In genomic region chr5:163437309-163438182, GRCh38 we compare ENCODE assay signal across 1 cellular context.
TF ChIP-seq lines count a peak whose summit lies in the region.

Gene CCNG1 (plus strand): TSS chr5:163437595. CDS start chr5:163439257, 1,662 bp downstream.

TF ChIP-seq in K562, 482 proteins besides CTCF, POLR2A, EP300 and RAD21 (continued from another document and continues in another):
- TF ChIP-seq KDM5B (IDR thresholded peaks at IDR 0.05; ENCODE audit: insufficient replicate concordance, low read depth, low read length) (peak; percentile 96), ZNF766 (CRISPR knock-in tag; conservative IDR thresholded peaks at IDR 0.05) (no peak), NCOA4 (IDR thresholded peaks at IDR 0.05; ENCODE audit: partially characterized antibody) (no peak), KLF16 (IDR thresholded peaks at IDR 0.05) (no peak), SOX6 (IDR thresholded peaks at IDR 0.05) (peak; percentile 11; the same call in 1 of the 2 replicates), PRMT5 (CRISPR knock-in tag; IDR thresholded peaks at IDR 0.05) (no peak), NFIC (IDR thresholded peaks at IDR 0.05) (no peak; the same call in 1 of the 2 replicates), CLOCK (CRISPR knock-in tag; IDR thresholded peaks at IDR 0.05; ENCODE audit: borderline replicate concordance) (no peak), MCM3 (IDR thresholded peaks at IDR 0.05) (no peak), DDX20 (tag; IDR thresholded peaks at IDR 0.05; ENCODE audit: low read depth) (no peak), ELF2 (CRISPR knock-in tag; IDR thresholded peaks at IDR 0.05) (no peak), NFXL1 (CRISPR knock-in tag; IDR thresholded peaks at IDR 0.05) (no peak), TCF3 (CRISPR knock-in tag; IDR thresholded peaks at IDR 0.05) (0 out of 2 replicates have a peak, but pooled peaks have one; percentile 12), ZNF174 (CRISPR knock-in tag; IDR thresholded peaks at IDR 0.05) (no peak), KDM2B (CRISPR knock-in tag; IDR thresholded peaks at IDR 0.05) (no peak), KAT2B (IDR thresholded peaks at IDR 0.05; ENCODE audit: low read depth, low read length) (no peak), ZNF780A (CRISPR knock-in tag; IDR thresholded peaks at IDR 0.05) (no peak), SMAD4 (CRISPR knock-in tag; conservative IDR thresholded peaks at IDR 0.05) (no peak), CBX5 (IDR thresholded peaks at IDR 0.05; ENCODE audit: borderline replicate concordance, low read depth) (no peak), FOSL1 (tag; conservative IDR thresholded peaks at IDR 0.05) (no peak; the same call in 1 of the 2 replicates), RFX5 (IDR thresholded peaks at IDR 0.05; ENCODE audit: low read depth, low read length) (0 out of 2 replicates have a peak, but pooled peaks have one; percentile 17), NRF1 (conservative IDR thresholded peaks at IDR 0.05 in 1 of 2, IDR thresholded peaks at IDR 0.05 in 1 of 2) (peak; percentile 69 to 74), ZNF609 (CRISPR knock-in tag; IDR thresholded peaks at IDR 0.05; ENCODE audit: borderline replicate concordance) (no peak), HBP1 (CRISPR knock-in tag; IDR thresholded peaks at IDR 0.05) (peak; percentile 30; the same call in 1 of the 2 replicates), DACH1 (IDR thresholded peaks at IDR 0.05; ENCODE audit: partially characterized antibody) (no peak), PREB (CRISPR knock-in tag; IDR thresholded peaks at IDR 0.05) (no peak), ZNF165 (CRISPR knock-in tag; IDR thresholded peaks at IDR 0.05; ENCODE audit: borderline replicate concordance) (no peak), ZBTB1 (CRISPR knock-in tag; IDR thresholded peaks at IDR 0.05; ENCODE audit: borderline replicate concordance, low read depth) (no peak), ZBTB26 (CRISPR knock-in tag; IDR thresholded peaks at IDR 0.05) (no peak), TRIM25 (IDR thresholded peaks at IDR 0.05; ENCODE audit: borderline replicate concordance) (no peak), ZNF143 (CRISPR knock-in tag; IDR thresholded peaks at IDR 0.05) (no peak), ZBED1 (IDR thresholded peaks at IDR 0.05) (no peak), ZNF444 (CRISPR knock-in tag; IDR thresholded peaks at IDR 0.05) (no peak), ZNF507 (tag; conservative IDR thresholded peaks at IDR 0.05) (no peak), ZNF707 (CRISPR knock-in tag; conservative IDR thresholded peaks at IDR 0.05) (no peak), CCAR2 (IDR thresholded peaks at IDR 0.05; ENCODE audit: low read depth, low read length) (no peak), CHD7 (IDR thresholded peaks at IDR 0.05; ENCODE audit: low read depth, low read length) (no peak)
